In genomic region chrX:31593353-31593752, GRCh38 we compare ENCODE assay signal across 36 cellular contexts.
"Had no signal": no experiment of that assay in that cellular context is flagged by ENCODE, and none has a peak within 500 bp of the region (broad histone marks: within the 10 kb centered on the region; RNA-seq: fewer than 3 reads in every experiment).

No MANE protein-coding gene starts in this region.

- H3K4me3 ChIP-seq: adrenal gland, ascending aorta, colonic mucosa, dorsolateral prefrontal cortex, gastrocnemius medialis, heart left ventricle had no signal

- H3K27me3 ChIP-seq: adrenal gland, ascending aorta, brain microvascular endothelial cell, colonic mucosa, foreskin keratinocyte, gastrocnemius medialis, heart left ventricle had no signal

- H3K4me1 ChIP-seq: ascending aorta, colonic mucosa, gastrocnemius medialis had no signal

- H3K36me3 Mint-ChIP-seq: activated CD4-positive, alpha-beta memory T cell treated with anti-CD3 and anti-CD28 coated beads for 36 hours; activated CD8-positive, alpha-beta memory T cell treated with anti-CD3 and anti-CD28 coated beads, Interleukin-2, amount 10 ng/mL, durations not matched to agents 7 days and 5 days; activated naive CD4-positive, alpha-beta T cell treated with anti-CD3 and anti-CD28 coated beads, Interleukin-2, amount 50 U/mL, for 24 hours; activated naive CD8-positive, alpha-beta T cell treated with anti-CD3 and anti-CD28 coated beads for 36 hours had no signal

- DNase-seq: activated CD4-positive, alpha-beta memory T cell treated with anti-CD3 and anti-CD28 coated beads for 36 hours; activated CD4-positive, alpha-beta T cell treated with anti-CD3 and anti-CD28 coated beads for 36 hours; activated CD4-positive, alpha-beta T cell treated with anti-CD3 and anti-CD28 coated beads, Interleukin-2, amount 10 ng/mL, durations not matched to agents 24 days and 14 days; activated CD4-positive, CD25-positive, alpha-beta regulatory T cell; activated CD4-positive, CD25-positive, alpha-beta regulatory T cell treated with anti-CD3 and anti-CD28 coated beads, Interleukin-2, amount 50 U/mL, for 72 hours; activated CD8-positive, alpha-beta memory T cell treated with anti-CD3 and anti-CD28 coated beads, Interleukin-2, amount 10 ng/mL, durations not matched to agents 7 days and 5 days; activated CD8-positive, alpha-beta memory T cell treated with anti-CD3 and anti-CD28 coated beads, Interleukin-2, amount 50 U/mL, for 4 hours; activated CD8-positive, alpha-beta T cell treated with anti-CD3 and anti-CD28 coated beads, Interleukin-2, amount 10 ng/mL, durations not matched to agents 7 days and 5 days; activated effector memory CD4-positive, alpha-beta T cell treated with anti-CD3 and anti-CD28 coated beads, Interleukin-2, amount 50 U/mL, for 16 hours; activated naive CD4-positive, alpha-beta T cell treated with anti-CD3 and anti-CD28 coated beads for 36 hours; activated naive CD8-positive, alpha-beta T cell treated with anti-CD3 and anti-CD28 coated beads for 36 hours; activated naive CD8-positive, alpha-beta T cell treated with anti-CD3 and anti-CD28 coated beads, Interleukin-2, amount 50 U/mL, for 24 hours; activated T-cell treated with anti-CD3 and anti-CD28 coated beads, Interleukin-2, amount 50 U/mL, for 1 hour; activated T-cell treated with anti-CD3 and anti-CD28 coated beads, Interleukin-2, amount 50 U/mL, for 48 hours; adrenal gland; brain microvascular endothelial cell; colonic mucosa; dorsolateral prefrontal cortex; effector memory CD4-positive, alpha-beta T cell; endodermal cell; foreskin keratinocyte; gastrocnemius medialis; glutamatergic neuron; heart left ventricle; T-helper 1 cell; T-helper 17 cell; T1000 had no signal

- H3K9me3 Mint-ChIP-seq: activated CD4-positive, alpha-beta memory T cell treated with anti-CD3 and anti-CD28 coated beads for 36 hours; activated CD4-positive, alpha-beta T cell treated with anti-CD3 and anti-CD28 coated beads, Interleukin-2, amount 10 ng/mL, durations not matched to agents 24 days and 14 days; activated naive CD4-positive, alpha-beta T cell treated with anti-CD3 and anti-CD28 coated beads for 36 hours; activated naive CD4-positive, alpha-beta T cell treated with anti-CD3 and anti-CD28 coated beads, Interleukin-2, amount 50 U/mL, for 24 hours; activated naive CD8-positive, alpha-beta T cell treated with anti-CD3 and anti-CD28 coated beads for 36 hours; activated naive CD8-positive, alpha-beta T cell treated with anti-CD3 and anti-CD28 coated beads, Interleukin-2, amount 50 U/mL, for 24 hours; activated T-helper 1 cell treated with anti-CD3 and anti-CD28 coated beads, Interleukin-12 subunit alpha, Interleukin-12 subunit beta, Interleukin-2, Interleukin-4 antibody, amounts not matched to agents 30 ng/mL and 10 ng/mL and 1 ng/mL, durations not matched to agents 14 hours and 24 hours and 36 hours; activated T-helper 2 cell treated with anti-CD3 and anti-CD28 coated beads, Interferon-gamma antibody, Interleukin-2, Interleukin-4, amounts not matched to agents 10 μg/mL and 5 μg/mL and 100 μg/mL, durations not matched to agents 14 hours and 24 hours and 36 hours; central memory CD8-positive, alpha-beta T cell; dendritic cell treated with granulocyte-macrophage colony-stimulating factor and Interleukin-4, amounts not matched to agents 40 ng/mL and 50 ng/mL, for 4 days; T-helper 2 cell treated with Interferon-gamma antibody and Interleukin-4, amounts not matched to agents 5 μg/mL and 100 μg/mL, for 36 hours had no signal

- ATAC-seq: activated CD4-positive, alpha-beta T cell treated with anti-CD3 and anti-CD28 coated beads for 36 hours; activated CD8-positive, alpha-beta memory T cell treated with anti-CD3 and anti-CD28 coated beads, Interleukin-2, amount 10 ng/mL, durations not matched to agents 7 days and 5 days; activated CD8-positive, alpha-beta T cell treated with anti-CD3 and anti-CD28 coated beads, Interleukin-2, amount 10 ng/mL, durations not matched to agents 7 days and 5 days; activated naive CD8-positive, alpha-beta T cell treated with anti-CD3 and anti-CD28 coated beads, Interleukin-2, amount 50 U/mL, for 24 hours; esophagus mucosa; foreskin keratinocyte; gastrocnemius medialis; heart left ventricle; T-helper 17 cell had no signal

- FAIRE-seq: bronchial epithelial cell had no signal

- H3K27me3 Mint-ChIP-seq: activated CD4-positive, alpha-beta memory T cell treated with anti-CD3 and anti-CD28 coated beads for 36 hours; activated CD4-positive, alpha-beta T cell treated with anti-CD3 and anti-CD28 coated beads for 36 hours; activated CD4-positive, alpha-beta T cell treated with anti-CD3 and anti-CD28 coated beads, Interleukin-2, amount 10 ng/mL, durations not matched to agents 24 days and 14 days; activated CD8-positive, alpha-beta memory T cell treated with anti-CD3 and anti-CD28 coated beads, Interleukin-2, amount 10 ng/mL, durations not matched to agents 7 days and 5 days; activated naive CD4-positive, alpha-beta T cell treated with anti-CD3 and anti-CD28 coated beads, Interleukin-2, amount 50 U/mL, for 24 hours; activated naive CD8-positive, alpha-beta T cell treated with anti-CD3 and anti-CD28 coated beads for 36 hours; activated naive CD8-positive, alpha-beta T cell treated with anti-CD3 and anti-CD28 coated beads, Interleukin-2, amount 50 U/mL, for 24 hours; central memory CD8-positive, alpha-beta T cell; dendritic cell treated with granulocyte-macrophage colony-stimulating factor and Interleukin-4, amounts not matched to agents 40 ng/mL and 50 ng/mL, for 4 days; T-helper 17 cell had no signal

- H3K36me3 ChIP-seq: adrenal gland, ascending aorta, brain microvascular endothelial cell, colonic mucosa, gastrocnemius medialis, heart left ventricle had no signal

- H3K4me1 Mint-ChIP-seq: activated CD4-positive, alpha-beta T cell treated with anti-CD3 and anti-CD28 coated beads for 36 hours; activated CD4-positive, alpha-beta T cell treated with anti-CD3 and anti-CD28 coated beads, Interleukin-2, amount 10 ng/mL, durations not matched to agents 24 days and 14 days; activated CD8-positive, alpha-beta memory T cell treated with anti-CD3 and anti-CD28 coated beads, Interleukin-2, amount 10 ng/mL, durations not matched to agents 7 days and 5 days; activated naive CD4-positive, alpha-beta T cell treated with anti-CD3 and anti-CD28 coated beads, Interleukin-2, amount 50 U/mL, for 24 hours; activated naive CD8-positive, alpha-beta T cell treated with anti-CD3 and anti-CD28 coated beads for 36 hours; activated naive CD8-positive, alpha-beta T cell treated with anti-CD3 and anti-CD28 coated beads, Interleukin-2, amount 50 U/mL, for 24 hours; central memory CD8-positive, alpha-beta T cell; endodermal cell; T-helper 17 cell had no signal

- H3K27ac ChIP-seq: adrenal gland, ascending aorta, brain microvascular endothelial cell, colonic mucosa, dorsolateral prefrontal cortex, foreskin keratinocyte, gastrocnemius medialis, heart left ventricle had no signal

- H3K9me3 ChIP-seq: adrenal gland, ascending aorta, colonic mucosa, gastrocnemius medialis, heart left ventricle had no signal

- H3K27ac Mint-ChIP-seq: activated CD4-positive, alpha-beta memory T cell treated with anti-CD3 and anti-CD28 coated beads for 36 hours; activated CD4-positive, alpha-beta T cell treated with anti-CD3 and anti-CD28 coated beads for 36 hours; activated CD4-positive, alpha-beta T cell treated with anti-CD3 and anti-CD28 coated beads, Interleukin-2, amount 10 ng/mL, durations not matched to agents 24 days and 14 days; activated CD8-positive, alpha-beta memory T cell treated with anti-CD3 and anti-CD28 coated beads, Interleukin-2, amount 10 ng/mL, durations not matched to agents 7 days and 5 days; activated CD8-positive, alpha-beta T cell treated with anti-CD3 and anti-CD28 coated beads, Interleukin-2, amount 10 ng/mL, durations not matched to agents 7 days and 5 days; activated naive CD4-positive, alpha-beta T cell treated with anti-CD3 and anti-CD28 coated beads for 36 hours; activated naive CD4-positive, alpha-beta T cell treated with anti-CD3 and anti-CD28 coated beads, Interleukin-2, amount 50 U/mL, for 24 hours; activated naive CD8-positive, alpha-beta T cell treated with anti-CD3 and anti-CD28 coated beads for 36 hours; activated naive CD8-positive, alpha-beta T cell treated with anti-CD3 and anti-CD28 coated beads, Interleukin-2, amount 50 U/mL, for 24 hours; activated T-helper 1 cell treated with anti-CD3 and anti-CD28 coated beads, Interleukin-12 subunit alpha, Interleukin-12 subunit beta, Interleukin-2, Interleukin-4 antibody, amounts not matched to agents 30 ng/mL and 10 ng/mL and 1 ng/mL, durations not matched to agents 14 hours and 24 hours and 36 hours; activated T-helper 2 cell treated with anti-CD3 and anti-CD28 coated beads, Interferon-gamma antibody, Interleukin-2, Interleukin-4, amounts not matched to agents 10 μg/mL and 5 μg/mL and 100 μg/mL, durations not matched to agents 14 hours and 24 hours and 36 hours; dendritic cell treated with granulocyte-macrophage colony-stimulating factor and Interleukin-4, amounts not matched to agents 40 ng/mL and 50 ng/mL, for 4 days; endodermal cell; T-helper 17 cell; T-helper 2 cell treated with Interferon-gamma antibody and Interleukin-4, amounts not matched to agents 5 μg/mL and 100 μg/mL, for 36 hours had no signal

- H3K4me3 Mint-ChIP-seq: activated CD4-positive, alpha-beta memory T cell treated with anti-CD3 and anti-CD28 coated beads for 36 hours; activated CD4-positive, alpha-beta T cell treated with anti-CD3 and anti-CD28 coated beads for 36 hours; activated CD4-positive, alpha-beta T cell treated with anti-CD3 and anti-CD28 coated beads, Interleukin-2, amount 10 ng/mL, durations not matched to agents 24 days and 14 days; activated CD8-positive, alpha-beta memory T cell treated with anti-CD3 and anti-CD28 coated beads, Interleukin-2, amount 10 ng/mL, durations not matched to agents 7 days and 5 days; activated CD8-positive, alpha-beta T cell treated with anti-CD3 and anti-CD28 coated beads, Interleukin-2, amount 10 ng/mL, durations not matched to agents 7 days and 5 days; activated naive CD4-positive, alpha-beta T cell treated with anti-CD3 and anti-CD28 coated beads for 36 hours; activated naive CD4-positive, alpha-beta T cell treated with anti-CD3 and anti-CD28 coated beads, Interleukin-2, amount 50 U/mL, for 24 hours; activated naive CD8-positive, alpha-beta T cell treated with anti-CD3 and anti-CD28 coated beads for 36 hours; activated naive CD8-positive, alpha-beta T cell treated with anti-CD3 and anti-CD28 coated beads, Interleukin-2, amount 50 U/mL, for 24 hours; activated T-helper 1 cell treated with anti-CD3 and anti-CD28 coated beads, Interleukin-12 subunit alpha, Interleukin-12 subunit beta, Interleukin-2, Interleukin-4 antibody, amounts not matched to agents 30 ng/mL and 10 ng/mL and 1 ng/mL, durations not matched to agents 14 hours and 24 hours and 36 hours; central memory CD8-positive, alpha-beta T cell; dendritic cell treated with granulocyte-macrophage colony-stimulating factor and Interleukin-4, amounts not matched to agents 40 ng/mL and 50 ng/mL, for 4 days; endodermal cell; T-helper 17 cell; T-helper 2 cell treated with Interferon-gamma antibody and Interleukin-4, amounts not matched to agents 5 μg/mL and 100 μg/mL, for 36 hours had no signal
